In the genomic region with DNA sequence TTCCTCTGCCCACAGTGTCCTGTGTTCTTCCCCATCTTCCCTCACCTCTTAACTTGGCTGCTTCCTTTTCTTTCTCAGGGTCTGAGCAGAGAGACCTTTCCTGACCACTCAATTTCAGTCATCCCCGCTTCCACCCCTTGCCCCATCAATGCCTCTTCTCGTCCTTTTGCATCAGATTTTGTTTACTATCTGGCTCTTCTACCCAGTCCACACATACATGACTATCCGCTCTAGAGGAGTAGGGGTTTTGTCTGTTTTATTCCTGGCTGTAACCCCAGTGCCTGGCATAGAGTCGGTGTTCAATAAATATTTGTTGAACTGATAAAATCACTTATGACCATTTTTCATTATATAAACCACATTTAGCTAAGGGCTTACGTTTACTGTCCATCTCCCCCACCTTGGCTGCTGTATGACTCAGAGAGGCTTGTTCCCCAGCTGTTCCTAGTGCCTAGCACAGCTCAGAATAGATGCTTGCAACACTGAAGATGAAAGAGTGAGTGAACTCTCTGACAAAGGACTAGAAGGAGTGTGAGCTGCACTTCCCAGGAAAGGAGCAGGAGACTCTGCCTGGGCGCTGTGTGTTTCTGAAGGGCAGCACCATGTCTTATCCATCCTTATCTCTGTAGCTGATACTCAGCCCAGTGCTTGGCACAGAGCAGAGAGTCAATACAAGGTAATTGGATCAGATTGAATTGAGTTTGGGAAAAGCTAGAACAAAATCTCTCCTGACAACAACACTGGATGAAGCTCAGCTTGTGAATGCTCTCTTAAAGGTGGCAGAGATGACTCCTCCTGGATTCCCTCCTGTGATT, we compare ENCODE assay signal across 11 cellular contexts. TPM values are rescaled to one million over a fixed set of nuclear protein-coding genes. Genes with fewer than 3 reads are reported as not detected.
DNase-seq lines count a peak whose midpoint lies in the region; ATAC-seq and TF ChIP-seq lines count a peak whose summit lies in the region.
"Had no signal": no experiment of that assay in that cellular context is flagged by ENCODE, and none has a peak within 500 bp of the region (broad histone marks: within the 10 kb centered on the region; RNA-seq: fewer than 3 reads in every experiment).

No MANE protein-coding gene starts in this region.

- H3K27me3 ChIP-seq in Panc1 (ENCODE audit: control insufficient read depth, insufficient read depth, low read length) (no peaks in the 10 kb centered on the region), osteoblast (ENCODE audit: insufficient read depth, low read length) (no peaks in the 10 kb centered on the region), neural progenitor cell (no peaks in the 10 kb centered on the region), BE2C (no peaks in the 10 kb centered on the region)
- H3K27me3 ChIP-seq: gastrocnemius medialis had no signal

- no peak overlapping the region for H3K4me3 Mint-ChIP-seq in neural progenitor cell

- no peak overlapping the region for H3K9ac ChIP-seq in neural progenitor cell

- peaks cover 8% of the 10 kb centered on the region for H3K36me3 Mint-ChIP-seq in neural progenitor cell

- no TSS peak for BruUV-seq in Panc1 (replicated peaks; lab: Mats Ljungman, UMichigan)

- H3K4me2 ChIP-seq in osteoblast (ENCODE audit: insufficient read depth, low read length) (peak overlapping the region; percentile 10), neural progenitor cell (no peak overlapping the region)

- peaks cover 54% of the 10 kb centered on the region for H4K20me1 ChIP-seq in osteoblast (ENCODE audit: insufficient read depth, low read length)
- H4K20me1 ChIP-seq in neural progenitor cell (ENCODE audit: low read depth), result no peaks in the 10 kb centered on the region

- CTCF ChIA-PET in Panc1 (lab: Charles Lee), result interaction anchor here (0.6 kb wide), 1 partner anchor 20 kb away, joined by 4 read pairs; no protein-coding TSS in a partner anchor

- no peaks in the 10 kb centered on the region for H3K9me3 Mint-ChIP-seq in neural progenitor cell

- H2AFZ ChIP-seq in osteoblast (ENCODE audit: low read length) (no peak overlapping the region), neural progenitor cell (replicated peaks) (no peak overlapping the region)

- ATAC-seq in Panc1 (peak; percentile 73), HG02798 (IDR thresholded peaks at IDR 0.05; ENCODE audit: poor library complexity, unreplicated experiment) (no peak)
- ATAC-seq: gastrocnemius medialis had no signal

- in situ Hi-C loops in Panc1 (cut with HindIII; ENCODE audit: low pct_unique_long_range_greater_than_20kb, low sequenced_read_pairs), result no loop called here

- no peaks in the 10 kb centered on the region for H3F3A ChIP-seq in neural progenitor cell (ENCODE audit: low read depth)

- no peak overlapping the region for H3K27ac Mint-ChIP-seq in neural progenitor cell

- H3K4me3 ChIP-seq in Panc1 (ENCODE audit: low read depth in 2 of 2, low read length in 2 of 2), result no peak overlapping the region
- H3K4me3 ChIP-seq in osteoblast (ENCODE audit: insufficient read depth, low read length), result no peak overlapping the region
- no peak overlapping the region for H3K4me3 ChIP-seq in neural progenitor cell
- no peak overlapping the region for H3K4me3 ChIP-seq in BE2C (ENCODE audit: low read depth, low read length)
- H3K4me3 ChIP-seq: gastrocnemius medialis, thoracic aorta had no signal

- intact Hi-C loops in Panc1 (cut with micrococcal nuclease; ENCODE audit: unreplicated experiment), result no loop called here

- no peaks in the 10 kb centered on the region for H3K27me3 Mint-ChIP-seq in neural progenitor cell (ENCODE audit: insufficient read depth, low read depth)

- H3K9me3 ChIP-seq in Panc1 (ENCODE audit: control insufficient read depth, insufficient read depth, low read depth, low read length) (no peaks in the 10 kb centered on the region), osteoblast (ENCODE audit: low read depth, low read length) (no peaks in the 10 kb centered on the region), neural progenitor cell (ENCODE audit: low read depth) (no peaks in the 10 kb centered on the region), BE2C (no peaks in the 10 kb centered on the region)
- H3K9me3 ChIP-seq: gastrocnemius medialis, thoracic aorta had no signal

- no peak for TF ChIP-seq CTCF in Panc1 (IDR thresholded peaks at IDR 0.05)
- no peak for TF ChIP-seq CTCF in osteoblast (IDR thresholded peaks at IDR 0.05; ENCODE audit: extremely low read depth, low read depth, low read length)
- TF ChIP-seq CTCF in neural progenitor cell (IDR thresholded peaks at IDR 0.05), result no peak
- no peak for TF ChIP-seq CTCF in BE2C (IDR thresholded peaks at IDR 0.05; ENCODE audit: low read depth, low read length)

- H3K79me2 ChIP-seq in osteoblast (ENCODE audit: insufficient read depth, low read length) (peaks cover 60% of the 10 kb centered on the region), neural progenitor cell (ENCODE audit: low read depth) (no peaks in the 10 kb centered on the region)

- no peaks in the 10 kb centered on the region for H3K36me3 ChIP-seq in Panc1 (ENCODE audit: control insufficient read depth, insufficient read depth, low read length)
- H3K36me3 ChIP-seq in osteoblast (ENCODE audit: insufficient read depth, low read length), result peaks cover 5% of the 10 kb centered on the region
- H3K36me3 ChIP-seq in neural progenitor cell, result no peaks in the 10 kb centered on the region
- no peaks in the 10 kb centered on the region for H3K36me3 ChIP-seq in BE2C
- H3K36me3 ChIP-seq: gastrocnemius medialis, thoracic aorta had no signal

- H3K27ac ChIP-seq in Panc1 (ENCODE audit: low read length) (peak overlapping the region; percentile 65), osteoblast (ENCODE audit: low read depth, low read length) (peak overlapping the region; percentile 3), neural progenitor cell (no peak overlapping the region)
- H3K27ac ChIP-seq: gastrocnemius medialis, thoracic aorta had no signal

- H3K4me1 Mint-ChIP-seq in neural progenitor cell, result peaks cover 19% of the 10 kb centered on the region

- peaks cover 30% of the 10 kb centered on the region for H3K4me1 ChIP-seq in Panc1 (ENCODE audit: control insufficient read depth, insufficient read depth, low read length)
- peaks cover 19% of the 10 kb centered on the region for H3K4me1 ChIP-seq in osteoblast (ENCODE audit: insufficient read depth, low read length)
- H3K4me1 ChIP-seq in neural progenitor cell, result no peaks in the 10 kb centered on the region
- no peaks in the 10 kb centered on the region for H3K4me1 ChIP-seq in BE2C
- H3K4me1 ChIP-seq: gastrocnemius medialis had no signal

- POLR2A ChIA-PET in Panc1 (lab: Charles Lee), result interaction anchor here (0.5 to 1.1 kb wide), 2 partner anchors 8 to 1949 kb away, joined by 4 to 5 read pairs; no protein-coding TSS in a partner anchor

- DNase-seq in GM03348 (ENCODE audit: low spot score) (peak; percentile 61), Panc1 (ENCODE audit: low read depth, low spot score) (no peak), fibroblast of gingiva (ENCODE audit: low read depth) (peak; percentile 56), osteoblast (ENCODE audit: insufficient read length, low spot score, missing footprints) (peak; percentile 76), T-helper 9 cell (no peak), neural progenitor cell (ENCODE audit: low spot score) (no peak), BE2C (no peak)
- DNase-seq: gastrocnemius medialis; stimulated activated CD4-positive, alpha-beta T cell treated with anti-CD3 and anti-CD28 coated beads, Interleukin-1b, Interleukin-23, amount 100 ng/mL, for 48 hours had no signal

RNA-seq across cellular contexts. Expression of gene ARID5B, which starts 21.9 kb away (rescaled TPM):
- total RNA-seq in Panc1 (2021; ENCODE audit: unreplicated experiment), result 22.7 TPM
- polyA plus RNA-seq in Panc1 (2012; ENCODE audit: insufficient read length), result 7.6 TPM
- 88.4 and 94.1 TPM in 2 replicates for total RNA-seq in osteoblast
- 1.5 and 1.8 TPM in 2 replicates for total RNA-seq in neural progenitor cell (ENCODE audit: low replicate concordance)
- polyA plus RNA-seq in BE2C (2012; ENCODE audit: insufficient read depth, insufficient read length, low read depth), result 7.2 TPM

Comparison
In these comparisons a context has a peak if more than half of its experiments do, and no peak if none do; other contexts are left out.
1. DNase-seq: peak in GM03348 (single experiment), fibroblast of gingiva (single experiment) and osteoblast (single experiment); none in Panc1 (single experiment), T-helper 9 cell (single experiment), neural progenitor cell (single experiment) and BE2C (single experiment).